Comparison of ENCODE assay signal across 8 cellular contexts in the genomic region with DNA sequence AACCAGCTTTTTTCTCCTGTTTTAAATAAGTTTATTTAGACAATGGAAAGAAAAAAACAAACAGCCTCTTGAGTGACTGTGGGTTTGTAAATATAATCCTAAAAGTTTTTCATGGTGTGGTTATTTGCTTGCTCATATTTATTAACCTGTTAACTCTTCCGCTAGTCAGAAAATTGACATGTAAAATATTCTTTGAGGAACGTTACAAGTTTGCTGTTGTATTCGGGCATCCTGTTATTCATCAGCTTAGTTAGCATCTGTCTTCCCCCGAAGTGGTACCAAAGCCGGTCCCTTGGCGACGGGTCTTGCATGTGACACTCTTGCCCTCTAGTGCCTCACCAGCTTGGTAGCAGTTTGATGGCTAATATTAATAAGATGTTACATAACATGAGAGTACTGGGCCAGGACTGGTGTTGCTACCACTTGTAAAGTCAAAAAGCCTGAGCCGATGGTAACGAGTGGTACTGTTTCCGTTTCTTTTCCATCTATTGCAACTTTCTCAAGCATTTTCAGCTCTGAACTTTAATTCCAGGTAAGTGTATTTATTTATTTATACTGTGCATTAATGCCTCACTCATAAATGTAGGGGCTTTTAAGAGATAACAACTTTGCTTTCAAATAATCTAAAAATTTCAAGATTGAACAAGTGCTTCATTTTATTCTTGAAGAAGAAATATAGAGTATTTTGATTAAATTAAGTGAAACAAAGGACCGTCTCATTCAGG. TPM values are rescaled to one million over a fixed set of nuclear protein-coding genes. Genes with fewer than 3 reads are reported as not detected.
DNase-seq lines count a peak whose midpoint lies in the region; ATAC-seq and TF ChIP-seq lines count a peak whose summit lies in the region.

Gene NDST3 (plus strand): TSS at position 426 of the 725 bp plus-strand sequence. CDS start 19,425 bp downstream, outside the sequence.

- H3K27ac ChIP-seq in AG04450 (ENCODE audit: low read depth, low read length), result no peak within 1 kb of the TSS

- peaks cover 50% of the 10 kb centered on the region for H3K27me3 Mint-ChIP-seq in activated naive CD8-positive, alpha-beta T cell treated with anti-CD3 and anti-CD28 coated beads, Interleukin-2, amount 10 ng/mL, durations not matched to agents 7 days and 5 days

- no peaks in the 10 kb centered on the region for H3K36me3 Mint-ChIP-seq in activated naive CD8-positive, alpha-beta T cell treated with anti-CD3 and anti-CD28 coated beads, Interleukin-2, amount 10 ng/mL, durations not matched to agents 7 days and 5 days

- TF ChIP-seq CTCF in AG04450 (IDR thresholded peaks at IDR 0.05; ENCODE audit: low read depth, low read length) (0 out of 2 replicates have a peak, but pooled peaks have one; percentile 15), GM12874 (IDR thresholded peaks at IDR 0.05; ENCODE audit: insufficient read depth, low read depth, low read length) (peak; percentile 24; the same call in 1 of the 2 replicates)

- POLR2A ChIA-PET in AG04450 (lab: Yijun Ruan, JAX), result interaction anchor here (1.1 kb wide), 1 partner anchor 192 kb away, joined by 3 read pairs; no protein-coding TSS in a partner anchor
- POLR2A ChIA-PET in activated naive CD8-positive, alpha-beta T cell treated with anti-CD3 and anti-CD28 coated beads, Interleukin-2, amount 10 ng/mL, durations not matched to agents 7 days and 5 days (lab: Charles Lee), result no interaction called here

- peaks cover 5% of the 10 kb centered on the region for H3K27me3 ChIP-seq in AG04450 (ENCODE audit: control insufficient read depth, insufficient read depth, low read length)

- peak within 1 kb of the TSS; percentile 60 for H3K4me3 ChIP-seq in AG04450 (ENCODE audit: low read depth, low read length)

- no peaks in the 10 kb centered on the region; the same call in 1 of the 2 replicates for H3K9me3 ChIP-seq in AG04450 (ENCODE audit: control insufficient read depth, insufficient read depth, low read length)

- H3K4me1 Mint-ChIP-seq in activated naive CD8-positive, alpha-beta T cell treated with anti-CD3 and anti-CD28 coated beads, Interleukin-2, amount 10 ng/mL, durations not matched to agents 7 days and 5 days, result peaks cover 6% of the 10 kb centered on the region

- intact Hi-C loops in left cardiac atrium (cut with DNase I), result no loop called here

- no peak within 1 kb of the TSS for H3K27ac Mint-ChIP-seq in activated naive CD8-positive, alpha-beta T cell treated with anti-CD3 and anti-CD28 coated beads, Interleukin-2, amount 10 ng/mL, durations not matched to agents 7 days and 5 days

- peak; percentile 77 for ATAC-seq in HG03159 (IDR thresholded peaks at IDR 0.05; ENCODE audit: unreplicated experiment)
- ATAC-seq in activated naive CD8-positive, alpha-beta T cell treated with anti-CD3 and anti-CD28 coated beads, Interleukin-2, amount 10 ng/mL, durations not matched to agents 7 days and 5 days (ENCODE audit: low read depth), result no peak
- peak in 1 of 2 donors; percentile 71 for ATAC-seq in left cardiac atrium
- no peak for ATAC-seq in HG03521 (IDR thresholded peaks at IDR 0.05; ENCODE audit: unreplicated experiment)

- DNase-seq in AG04450 (ENCODE audit: low read depth, low spot score) (no peak), NCI-H460 (ENCODE audit: extremely low read depth, low read depth) (peak; percentile 72), left cardiac atrium (peak; percentile 50), putamen (ENCODE audit: low spot score) (peak; percentile 91)
- DNase-seq in activated naive CD8-positive, alpha-beta T cell treated with anti-CD3 and anti-CD28 coated beads, Interleukin-2, amount 10 ng/mL, durations not matched to agents 7 days and 5 days, result no peak

- CTCF ChIA-PET in AG04450 (lab: Charles Lee), result interaction anchor here (2.4 to 2.9 kb wide), 2 partner anchors 190 to 237 kb away, joined by 7 to 16 read pairs; no protein-coding TSS in a partner anchor

- peak within 1 kb of the TSS; percentile 51 for H3K4me3 Mint-ChIP-seq in activated naive CD8-positive, alpha-beta T cell treated with anti-CD3 and anti-CD28 coated beads, Interleukin-2, amount 10 ng/mL, durations not matched to agents 7 days and 5 days

- no peaks in the 10 kb centered on the region for H3K9me3 Mint-ChIP-seq in activated naive CD8-positive, alpha-beta T cell treated with anti-CD3 and anti-CD28 coated beads, Interleukin-2, amount 10 ng/mL, durations not matched to agents 7 days and 5 days

RNA-seq across cellular contexts. Expression of gene NDST3, which starts in this region (rescaled TPM):
- 0.02 and 0.04 TPM in 2 replicates for polyA plus RNA-seq in AG04450 (2011; rRNA removed)
- not detected in 2 replicates for polyA minus RNA-seq in AG04450 (2011; rRNA and poly(A)+ RNA removed)
- total RNA-seq in NCI-H460 (2014; rRNA removed; shearing (Covaris generic)), result 0.12 TPM in 1 of 2 replicates, not detected in the other
- polyA plus RNA-seq in NCI-H460 (2014; cell fraction: nucleus; rRNA removed), result 0.17 TPM in 1 of 2 replicates, not detected in the other
- not detected for total RNA-seq in activated naive CD8-positive, alpha-beta T cell treated with anti-CD3 and anti-CD28 coated beads, Interleukin-2, amount 10 ng/mL, durations not matched to agents 7 days and 5 days
- total RNA-seq in left cardiac atrium, result not detected

Comparison
In these comparisons a context has a peak if more than half of its experiments do, and no peak if none do; other contexts are left out.
1. Peak in DNase-seq in NCI-H460; RNA of the gene not detected or under 1 TPM.
2. Peak in DNase-seq in left cardiac atrium; RNA of the gene not detected or under 1 TPM.